Comparison of ENCODE assay signal across 1 cellular context in the genomic region with DNA sequence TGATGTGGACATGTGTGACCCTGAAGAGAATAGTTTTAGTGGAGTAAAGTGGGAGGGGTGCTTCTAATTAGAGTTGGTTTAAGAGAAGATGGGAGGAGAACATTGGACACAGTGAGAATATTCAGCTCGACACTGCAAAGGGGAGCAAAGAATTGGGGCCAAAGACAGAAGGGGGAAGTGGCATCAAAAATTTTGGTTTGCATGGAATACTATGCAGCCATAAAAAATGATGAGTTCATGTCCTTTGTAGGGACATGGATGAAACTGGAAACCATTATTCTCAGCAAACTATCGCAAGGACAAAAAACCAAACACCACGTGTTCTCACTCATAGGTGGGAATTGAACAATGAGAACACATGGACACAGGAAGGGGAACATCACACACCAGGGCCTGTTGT. TPM values are rescaled to one million over a fixed set of nuclear protein-coding genes. Genes with fewer than 3 reads are reported as not detected.
"Had no signal": no experiment of that assay in that cellular context is flagged by ENCODE, and none has a peak within 500 bp of the region (broad histone marks: within the 10 kb centered on the region; RNA-seq: fewer than 3 reads in every experiment).

No MANE protein-coding gene starts in this region.

RNA-seq across cellular contexts. Expression of a gene that starts 4.2 kb away (rescaled TPM):
- total RNA-seq: G401 had no signal
